Comparison of ENCODE assay signal across 8 cellular contexts in the genomic region with DNA sequence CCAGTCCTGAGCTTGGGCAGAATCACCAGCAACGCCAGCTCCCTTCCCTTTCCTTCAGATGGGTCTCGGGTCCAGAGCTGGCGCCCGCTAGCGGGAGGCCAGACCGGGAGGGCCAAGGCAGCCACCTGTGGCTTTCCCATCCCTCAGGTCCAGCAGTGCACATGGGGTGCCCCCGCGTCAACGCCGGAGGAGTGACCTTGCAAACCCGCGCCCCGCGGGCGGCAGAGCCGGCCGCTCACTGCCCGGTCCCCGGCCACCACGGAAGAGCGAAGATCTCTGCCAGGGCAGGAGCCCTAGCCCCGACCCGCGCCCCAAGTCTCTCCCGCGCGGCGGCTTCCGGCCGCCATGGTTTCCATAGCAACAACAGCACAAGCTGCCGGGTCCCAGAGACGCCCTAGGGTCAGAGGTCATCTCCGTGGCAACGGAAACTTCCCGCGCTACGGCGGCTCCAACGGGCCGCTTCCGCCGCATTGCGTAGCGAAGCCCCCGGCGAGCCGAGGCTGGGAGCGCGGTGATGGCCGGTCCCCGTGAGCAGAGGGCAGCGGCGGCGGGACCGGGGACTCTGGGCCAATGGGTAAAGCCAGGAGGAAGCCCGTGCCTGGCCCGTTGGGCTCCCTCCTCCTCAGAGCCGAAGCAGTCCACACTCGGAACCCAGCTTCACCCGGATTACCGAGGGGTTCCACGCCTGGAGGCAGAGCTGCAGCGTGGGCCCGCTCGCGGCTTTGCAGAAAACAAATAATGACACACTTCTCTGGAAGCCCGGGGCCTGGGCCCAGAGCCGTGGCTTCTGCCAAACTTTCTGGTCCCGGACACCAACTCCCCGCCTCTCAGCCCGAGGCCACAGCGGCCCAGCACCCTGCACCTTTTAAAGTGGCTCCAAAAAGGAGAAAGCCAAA. TPM values are rescaled to one million over a fixed set of nuclear protein-coding genes. Genes with fewer than 3 reads are reported as not detected.
DNase-seq lines count a peak whose midpoint lies in the region; ATAC-seq and TF ChIP-seq lines count a peak whose summit lies in the region.

No MANE protein-coding gene starts in this region.

- POLR2A ChIA-PET in AG04449 (lab: Yijun Ruan, JAX) = no interaction called here

- peak; percentile 95 for ATAC-seq in GM19023 (IDR thresholded peaks at IDR 0.05; ENCODE audit: unreplicated experiment)
- ATAC-seq in HG03280 (IDR thresholded peaks at IDR 0.05; ENCODE audit: unreplicated experiment) = peak; percentile 95

- CTCF ChIA-PET in AG04449 (lab: Yijun Ruan, JAX) = no interaction called here

- H3K4me3 ChIP-seq in AG04449 (ENCODE audit: low read depth, low read length) (peak overlapping the region; percentile 63), epithelial cell of proximal tubule (ENCODE audit: low read depth, low read length) (peak overlapping the region; percentile 82)

- no peak for DNase-seq in AG04449 (ENCODE audit: low read depth, low spot score)
- DNase-seq in NCI-H526 treated with DMSO at 0.1 percent for 48 hours (lab: John Stamatoyannopoulos, UW) = peak; percentile 24
- DNase-seq in activated T-cell treated with anti-CD3 and anti-CD28 coated beads for 1 hour (ENCODE audit: low read depth) = peak; percentile 97
- DNase-seq in epithelial cell of proximal tubule (ENCODE audit: low read depth) = peak; percentile 36
- peak; percentile 86 for DNase-seq in middle frontal gyrus (ENCODE audit: extremely low spot score, low spot score)
- peak; percentile 91 to 94 for DNase-seq in stimulated activated CD8-positive, alpha-beta memory T cell treated with anti-CD3 and anti-CD28 coated beads, Interleukin-15, amount 100 ng/mL, for 48 hours (ENCODE audit: low read depth in 2 of 2)

- peak; percentile 17 for TF ChIP-seq CTCF in AG04449 (IDR thresholded peaks at IDR 0.05; ENCODE audit: insufficient read depth, low read length, missing control alignments)
- TF ChIP-seq CTCF in epithelial cell of proximal tubule (conservative IDR thresholded peaks at IDR 0.05; ENCODE audit: low read depth, low read length) = peak; percentile 57

RNA-seq across cellular contexts. Expression of gene FGF14, which starts 7.4 kb away (rescaled TPM):
- 0.06 TPM in 1 of 2 replicates, not detected in the other for total RNA-seq in epithelial cell of proximal tubule
